Comparison of ENCODE assay signal across 11 cellular contexts in the genomic region with DNA sequence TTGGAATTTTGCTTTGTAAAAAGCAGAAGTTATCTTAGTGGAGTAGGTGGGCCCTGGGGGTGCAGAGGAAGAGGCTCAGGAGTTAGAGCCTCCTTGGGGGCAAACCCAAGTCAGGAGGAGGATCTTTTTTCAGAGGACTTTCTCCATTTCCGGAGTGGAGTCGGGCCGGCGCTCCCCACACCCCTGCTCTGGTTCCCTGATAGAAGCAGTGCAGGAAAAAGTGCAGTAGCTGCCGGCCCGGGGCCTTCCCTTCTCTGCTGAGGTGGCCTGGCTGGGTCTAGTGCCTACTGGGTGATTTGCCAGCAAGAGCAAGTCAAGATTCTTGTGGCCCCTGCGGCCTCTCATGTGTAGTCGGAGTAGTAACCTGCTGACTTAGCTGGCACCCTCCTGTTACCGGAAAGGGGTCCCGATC.
DNase-seq lines count a peak whose midpoint lies in the region; ATAC-seq and TF ChIP-seq lines count a peak whose summit lies in the region.
"Had no signal": no experiment of that assay in that cellular context is flagged by ENCODE, and none has a peak within 500 bp of the region (broad histone marks: within the 10 kb centered on the region; RNA-seq: fewer than 3 reads in every experiment).

No MANE protein-coding gene starts in this region.

- DNase-seq in SIG-M5 treated with dmso at 0.1 percent for 504 hours (lab: John Stamatoyannopoulos, UW; ENCODE audit: unreplicated experiment) (peak; percentile 5), SIG-M5 (lab: John Stamatoyannopoulos, UW) (no peak), left lung (peak; percentile 55 to 80), tibial artery (peak; percentile 28 to 67), NCI-H748 treated with DMSO at 0.1 percent for 48 hours (lab: John Stamatoyannopoulos, UW) (no peak)
- peak; percentile 2 to 7 for DNase-seq in central memory CD8-positive, alpha-beta T cell (ENCODE audit: low spot score in 2 of 2)
- DNase-seq: activated naive CD4-positive, alpha-beta T cell; effector memory CD4-positive, alpha-beta T cell had no signal

- no peak overlapping the region for H3K27ac Mint-ChIP-seq in central memory CD8-positive, alpha-beta T cell (ENCODE audit: low read depth)
- H3K27ac Mint-ChIP-seq: IgD-negative memory B cell had no signal

- H3K4me3 Mint-ChIP-seq in central memory CD8-positive, alpha-beta T cell: no peak overlapping the region
- H3K4me3 Mint-ChIP-seq: IgD-negative memory B cell had no signal

- intact Hi-C loops in left lung (cut with DNase I): no loop called here
- intact Hi-C loops in tibial artery (cut with DNase I; ENCODE audit: low total_unique reads): no loop called here

- H3K36me3 ChIP-seq in left lung (no peaks in the 10 kb centered on the region), tibial artery (no peaks in the 10 kb centered on the region)

- H3K4me1 Mint-ChIP-seq in central memory CD8-positive, alpha-beta T cell: no peaks in the 10 kb centered on the region
- H3K4me1 Mint-ChIP-seq: IgD-negative memory B cell had no signal

- peaks cover 10 to 14% of the 10 kb centered on the region in 2 donors for H3K4me1 ChIP-seq in left lung
- peaks cover 0 to 40% (median 26%) of the 10 kb centered on the region in 4 donors for H3K4me1 ChIP-seq in tibial artery

- H3K9me3 ChIP-seq in left lung (no peaks in the 10 kb centered on the region), tibial artery (no peaks in the 10 kb centered on the region)

- H3K27ac ChIP-seq in left lung (peak overlapping the region in 1 of 2 donors; percentile 10), tibial artery (no peak overlapping the region)

- H3K4me3 ChIP-seq in left lung (no peak overlapping the region), tibial artery (no peak overlapping the region)

- no peak for ATAC-seq in central memory CD8-positive, alpha-beta T cell (replicated peaks; ENCODE audit: extremely low read depth, poor library complexity, severe bottlenecking)
- peak; percentile 72 for ATAC-seq in left lung
- ATAC-seq in HG02588 (IDR thresholded peaks at IDR 0.05; ENCODE audit: unreplicated experiment): no peak
- ATAC-seq in HG03439 (IDR thresholded peaks at IDR 0.05; ENCODE audit: unreplicated experiment): no peak

- TF ChIP-seq CTCF in left lung (IDR thresholded peaks at IDR 0.05) (no peak), tibial artery (IDR thresholded peaks at IDR 0.05) (no peak)

- H3K27me3 Mint-ChIP-seq in central memory CD8-positive, alpha-beta T cell: peaks cover 53% of the 10 kb centered on the region

- no peaks in the 10 kb centered on the region for H3K36me3 Mint-ChIP-seq in central memory CD8-positive, alpha-beta T cell (ENCODE audit: insufficient read depth)
- H3K36me3 Mint-ChIP-seq: IgD-negative memory B cell had no signal

- H3K27me3 ChIP-seq in left lung (no peaks in the 10 kb centered on the region), tibial artery (no peaks in the 10 kb centered on the region)

- no peaks in the 10 kb centered on the region for H3K9me3 Mint-ChIP-seq in central memory CD8-positive, alpha-beta T cell
- H3K9me3 Mint-ChIP-seq: IgD-negative memory B cell had no signal

Comparison
In these comparisons a context has a peak if more than half of its experiments do, and no peak if none do; other contexts are left out.
1. DNase-seq: peak in SIG-M5 treated with dmso at 0.1 percent for 504 hours (single experiment), central memory CD8-positive, alpha-beta T cell (2 of 2), left lung (2 of 2) and tibial artery (2 of 2); none in SIG-M5 (single experiment) and NCI-H748 treated with DMSO at 0.1 percent for 48 hours (single experiment).